ENCODE assay signal across 1 cellular context in the genomic region with DNA sequence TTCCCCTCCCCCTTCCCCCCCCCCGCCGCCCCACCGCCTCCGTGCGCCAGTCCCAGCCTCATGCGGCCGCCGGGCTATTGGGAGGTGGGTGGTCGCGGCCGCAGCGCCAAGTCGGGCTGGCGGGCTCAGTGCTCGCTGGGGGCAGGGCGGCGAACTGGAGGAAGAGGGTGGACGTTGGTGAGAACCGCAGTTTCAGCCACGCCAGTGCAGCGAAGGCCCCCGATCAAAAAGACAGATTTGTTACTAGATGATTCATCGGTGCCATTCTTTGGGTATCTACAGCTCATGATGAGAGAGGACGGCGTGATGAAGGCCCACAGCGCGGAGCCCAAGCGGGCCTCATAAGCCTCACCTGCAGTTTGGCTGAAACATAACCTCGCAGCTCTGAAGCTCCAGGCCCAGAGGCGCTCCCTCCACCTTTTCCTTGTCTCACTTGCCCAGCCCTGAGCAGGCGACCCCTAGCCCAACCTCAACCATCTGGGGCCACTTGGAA.
TF ChIP-seq lines count a peak whose summit lies in the region.

No MANE protein-coding gene starts in this region.

TF ChIP-seq in HepG2, 621 proteins besides CTCF, POLR2A, EP300 and RAD21:
- TF ChIP-seq, protein P1, sequence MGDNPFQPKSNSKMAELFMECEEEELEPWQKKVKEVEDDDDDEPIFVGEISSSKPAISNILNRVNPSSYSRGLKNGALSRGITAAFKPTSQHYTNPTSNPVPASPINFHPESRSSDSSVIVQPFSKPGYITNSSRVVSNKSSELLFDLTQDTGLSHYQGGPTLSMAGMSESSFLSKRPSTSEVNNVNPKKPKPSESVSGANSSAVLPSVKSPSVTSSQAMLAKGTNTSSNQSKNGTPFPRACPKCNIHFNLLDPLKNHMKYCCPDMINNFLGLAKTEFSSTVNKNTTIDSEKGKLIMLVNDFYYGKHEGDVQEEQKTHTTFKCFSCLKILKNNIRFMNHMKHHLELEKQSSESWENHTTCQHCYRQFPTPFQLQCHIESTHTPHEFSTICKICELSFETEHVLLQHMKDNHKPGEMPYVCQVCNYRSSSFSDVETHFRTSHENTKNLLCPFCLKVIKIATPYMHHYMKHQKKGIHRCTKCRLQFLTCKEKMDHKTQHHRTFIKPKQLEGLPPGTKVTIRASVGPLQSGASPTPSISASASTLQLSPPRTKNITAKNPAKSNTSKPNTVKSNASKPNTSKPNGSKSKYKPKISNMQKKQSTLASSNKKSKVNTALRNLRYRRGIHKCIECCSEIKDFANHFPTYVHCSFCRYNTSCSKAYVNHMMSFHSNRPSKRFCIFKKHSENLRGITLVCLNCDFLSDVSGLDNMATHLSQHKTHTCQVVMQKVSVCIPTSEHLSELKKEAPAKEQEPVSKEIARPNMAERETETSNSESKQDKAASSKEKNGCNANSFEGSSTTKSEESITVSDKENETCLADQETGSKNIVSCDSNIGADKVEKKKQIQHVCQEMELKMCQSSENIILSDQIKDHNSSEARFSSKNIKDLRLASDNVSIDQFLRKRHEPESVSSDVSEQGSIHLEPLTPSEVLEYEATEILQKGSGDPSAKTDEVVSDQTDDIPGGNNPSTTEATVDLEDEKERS (CRISPR knock-in tag; IDR thresholded peaks at IDR 0.05) = no peak
- TF ChIP-seq ZBTB21 (CRISPR knock-in tag; IDR thresholded peaks at IDR 0.05) (no peak), ONECUT2 (CRISPR knock-in tag; IDR thresholded peaks at IDR 0.05) (no peak), SMARCC2 (IDR thresholded peaks at IDR 0.05) (no peak), ZNF775 (CRISPR knock-in tag; IDR thresholded peaks at IDR 0.05; ENCODE audit: borderline replicate concordance) (no peak), CHCHD3 (CRISPR knock-in tag; IDR thresholded peaks at IDR 0.05) (no peak), NFIB (CRISPR knock-in tag; IDR thresholded peaks at IDR 0.05; ENCODE audit: borderline replicate concordance) (no peak), FOSL2 (CRISPR knock-in tag; IDR thresholded peaks at IDR 0.05) (no peak), CHD4 (IDR thresholded peaks at IDR 0.05; ENCODE audit: borderline replicate concordance, low read length) (no peak), POLR2AphosphoS2 (IDR thresholded peaks at IDR 0.05; ENCODE audit: low read depth, low read length) (no peak), ZNF720 (CRISPR knock-in tag; IDR thresholded peaks at IDR 0.05) (no peak)
- TF ChIP-seq, protein P2, sequence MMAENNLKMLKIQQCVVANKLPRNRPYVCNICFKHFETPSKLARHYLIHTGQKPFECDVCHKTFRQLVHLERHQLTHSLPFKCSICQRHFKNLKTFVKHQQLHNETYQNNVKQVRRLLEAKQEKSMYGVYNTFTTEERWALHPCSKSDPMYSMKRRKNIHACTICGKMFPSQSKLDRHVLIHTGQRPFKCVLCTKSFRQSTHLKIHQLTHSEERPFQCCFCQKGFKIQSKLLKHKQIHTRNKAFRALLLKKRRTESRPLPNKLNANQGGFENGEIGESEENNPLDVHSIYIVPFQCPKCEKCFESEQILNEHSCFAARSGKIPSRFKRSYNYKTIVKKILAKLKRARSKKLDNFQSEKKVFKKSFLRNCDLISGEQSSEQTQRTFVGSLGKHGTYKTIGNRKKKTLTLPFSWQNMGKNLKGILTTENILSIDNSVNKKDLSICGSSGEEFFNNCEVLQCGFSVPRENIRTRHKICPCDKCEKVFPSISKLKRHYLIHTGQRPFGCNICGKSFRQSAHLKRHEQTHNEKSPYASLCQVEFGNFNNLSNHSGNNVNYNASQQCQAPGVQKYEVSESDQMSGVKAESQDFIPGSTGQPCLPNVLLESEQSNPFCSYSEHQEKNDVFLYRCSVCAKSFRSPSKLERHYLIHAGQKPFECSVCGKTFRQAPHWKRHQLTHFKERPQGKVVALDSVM (CRISPR knock-in tag; IDR thresholded peaks at IDR 0.05) = no peak
- TF ChIP-seq, protein P3, sequence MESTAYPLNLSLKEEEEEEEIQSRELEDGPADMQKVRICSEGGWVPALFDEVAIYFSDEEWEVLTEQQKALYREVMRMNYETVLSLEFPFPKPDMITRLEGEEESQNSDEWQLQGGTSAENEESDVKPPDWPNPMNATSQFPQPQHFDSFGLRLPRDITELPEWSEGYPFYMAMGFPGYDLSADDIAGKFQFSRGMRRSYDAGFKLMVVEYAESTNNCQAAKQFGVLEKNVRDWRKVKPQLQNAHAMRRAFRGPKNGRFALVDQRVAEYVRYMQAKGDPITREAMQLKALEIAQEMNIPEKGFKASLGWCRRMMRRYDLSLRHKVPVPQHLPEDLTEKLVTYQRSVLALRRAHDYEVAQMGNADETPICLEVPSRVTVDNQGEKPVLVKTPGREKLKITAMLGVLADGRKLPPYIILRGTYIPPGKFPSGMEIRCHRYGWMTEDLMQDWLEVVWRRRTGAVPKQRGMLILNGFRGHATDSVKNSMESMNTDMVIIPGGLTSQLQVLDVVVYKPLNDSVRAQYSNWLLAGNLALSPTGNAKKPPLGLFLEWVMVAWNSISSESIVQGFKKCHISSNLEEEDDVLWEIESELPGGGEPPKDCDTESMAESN (CRISPR knock-in tag; conservative IDR thresholded peaks at IDR 0.05) = no peak
- TF ChIP-seq, protein P4, sequence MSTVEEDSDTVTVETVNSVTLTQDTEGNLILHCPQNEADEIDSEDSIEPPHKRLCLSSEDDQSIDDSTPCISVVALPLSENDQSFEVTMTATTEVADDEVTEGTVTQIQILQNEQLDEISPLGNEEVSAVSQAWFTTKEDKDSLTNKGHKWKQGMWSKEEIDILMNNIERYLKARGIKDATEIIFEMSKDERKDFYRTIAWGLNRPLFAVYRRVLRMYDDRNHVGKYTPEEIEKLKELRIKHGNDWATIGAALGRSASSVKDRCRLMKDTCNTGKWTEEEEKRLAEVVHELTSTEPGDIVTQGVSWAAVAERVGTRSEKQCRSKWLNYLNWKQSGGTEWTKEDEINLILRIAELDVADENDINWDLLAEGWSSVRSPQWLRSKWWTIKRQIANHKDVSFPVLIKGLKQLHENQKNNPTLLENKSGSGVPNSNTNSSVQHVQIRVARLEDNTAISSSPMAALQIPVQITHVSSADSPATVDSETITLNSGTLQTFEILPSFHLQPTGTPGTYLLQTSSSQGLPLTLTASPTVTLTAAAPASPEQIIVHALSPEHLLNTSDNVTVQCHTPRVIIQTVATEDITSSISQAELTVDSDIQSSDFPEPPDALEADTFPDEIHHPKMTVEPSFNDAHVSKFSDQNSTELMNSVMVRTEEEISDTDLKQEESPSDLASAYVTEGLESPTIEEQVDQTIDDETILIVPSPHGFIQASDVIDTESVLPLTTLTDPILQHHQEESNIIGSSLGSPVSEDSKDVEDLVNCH (CRISPR knock-in tag; IDR thresholded peaks at IDR 0.05) = no peak
- TF ChIP-seq, protein P5, sequence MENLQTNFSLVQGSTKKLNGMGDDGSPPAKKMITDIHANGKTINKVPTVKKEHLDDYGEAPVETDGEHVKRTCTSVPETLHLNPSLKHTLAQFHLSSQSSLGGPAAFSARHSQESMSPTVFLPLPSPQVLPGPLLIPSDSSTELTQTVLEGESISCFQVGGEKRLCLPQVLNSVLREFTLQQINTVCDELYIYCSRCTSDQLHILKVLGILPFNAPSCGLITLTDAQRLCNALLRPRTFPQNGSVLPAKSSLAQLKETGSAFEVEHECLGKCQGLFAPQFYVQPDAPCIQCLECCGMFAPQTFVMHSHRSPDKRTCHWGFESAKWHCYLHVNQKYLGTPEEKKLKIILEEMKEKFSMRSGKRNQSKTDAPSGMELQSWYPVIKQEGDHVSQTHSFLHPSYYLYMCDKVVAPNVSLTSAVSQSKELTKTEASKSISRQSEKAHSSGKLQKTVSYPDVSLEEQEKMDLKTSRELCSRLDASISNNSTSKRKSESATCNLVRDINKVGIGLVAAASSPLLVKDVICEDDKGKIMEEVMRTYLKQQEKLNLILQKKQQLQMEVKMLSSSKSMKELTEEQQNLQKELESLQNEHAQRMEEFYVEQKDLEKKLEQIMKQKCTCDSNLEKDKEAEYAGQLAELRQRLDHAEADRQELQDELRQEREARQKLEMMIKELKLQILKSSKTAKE (CRISPR knock-in tag; IDR thresholded peaks at IDR 0.05; ENCODE audit: borderline replicate concordance) = no peak
